ENCODE assay signal across 9 cellular contexts in genomic region chr2:241506317-241506716, GRCh38. TPM values are rescaled to one million over a fixed set of nuclear protein-coding genes. Genes with fewer than 3 reads are reported as not detected.
DNase-seq lines count a peak whose midpoint lies in the region; ATAC-seq, FAIRE-seq and TF ChIP-seq lines count a peak whose summit lies in the region.
"Not testable (repeated sequence)": the region's sequence is repeated elsewhere in the genome, so short reads cannot be mapped to it uniquely, and the experiment has no call there.
"Had no signal": no experiment of that assay in that cellular context is flagged by ENCODE, and none has a peak within 500 bp of the region (broad histone marks: within the 10 kb centered on the region; RNA-seq: fewer than 3 reads in every experiment).

No MANE protein-coding gene starts in this region.

- not testable (repeated sequence) for H3K9me3 Mint-ChIP-seq in GM23338; WTC11; astrocyte (ENCODE audit: unreplicated experiment); progenitor cell of endocrine pancreas (ENCODE audit: low read depth)
- H3K9me3 Mint-ChIP-seq in glutamatergic neuron (ENCODE audit: unreplicated experiment), result peaks cover 17% of the 10 kb centered on the region

- not testable (repeated sequence) for H3K27ac ChIP-seq in ACC112 (ENCODE audit: low read depth, low read length); GM23338 (ENCODE audit: low read depth); PC-3 (ENCODE audit: low read length); astrocyte (ENCODE audit: low read depth, low read length)

- H2AFZ ChIP-seq in ACC112 (ENCODE audit: low read length, unreplicated experiment); GM23338; PC-3 (ENCODE audit: low read length); astrocyte (ENCODE audit: low read depth, low read length): not testable (repeated sequence)

- intact Hi-C loops in PC-3 (cut with micrococcal nuclease), result loop anchor here (5.0 kb wide), 2 partner anchors 51 to 149 kb away; partner anchors contain the start of genes BOK and FARP2

- POLR2A ChIA-PET in PC-3 (lab: Charles Lee; ENCODE audit: unreplicated experiment); WTC11 (lab: Charles Lee): not testable (repeated sequence)

- DNase-seq in GM23338 (ENCODE audit: low spot score); PC-3; WTC11 (ENCODE audit: low spot score); astrocyte (ENCODE audit: low read depth); glutamatergic neuron; progenitor cell of endocrine pancreas (ENCODE audit: low spot score, unreplicated experiment): not testable (repeated sequence)
- peak; percentile 43 for DNase-seq in myocyte (ENCODE audit: low read depth)

- peak overlapping the region; percentile 93; the same call in 1 of the 2 replicates for H3K4me2 ChIP-seq in GM23338
- peak overlapping the region; percentile 91 for H3K4me2 ChIP-seq in PC-3 (ENCODE audit: low read length)
- not testable (repeated sequence) for H3K4me2 ChIP-seq in astrocyte (ENCODE audit: low read length)

- H3K27ac Mint-ChIP-seq in GM23338; WTC11; astrocyte (ENCODE audit: unreplicated experiment); glutamatergic neuron (ENCODE audit: unreplicated experiment); progenitor cell of endocrine pancreas: not testable (repeated sequence)

- peaks cover 19% of the 10 kb centered on the region for H3K27me3 Mint-ChIP-seq in GM23338 (ENCODE audit: insufficient read depth, low read depth, poor library complexity)
- peaks cover 15% of the 10 kb centered on the region for H3K27me3 Mint-ChIP-seq in WTC11 (ENCODE audit: low read depth)
- H3K27me3 Mint-ChIP-seq in astrocyte (ENCODE audit: low read depth, unreplicated experiment); glutamatergic neuron (ENCODE audit: unreplicated experiment); progenitor cell of endocrine pancreas: not testable (repeated sequence)

- TF ChIP-seq CTCF in GM23338 (conservative IDR thresholded peaks at IDR 0.05; ENCODE audit: low read depth in 2 of 2); PC-3 (conservative IDR thresholded peaks at IDR 0.05; ENCODE audit: low read depth, low read length); WTC11 (IDR thresholded peaks at IDR 0.05); astrocyte (IDR thresholded peaks at IDR 0.05; ENCODE audit: insufficient read depth, low read depth, low read length); glutamatergic neuron (IDR thresholded peaks at IDR 0.05; ENCODE audit: partially characterized antibody, unreplicated experiment); progenitor cell of endocrine pancreas (IDR thresholded peaks at IDR 0.05; ENCODE audit: unreplicated experiment): not testable (repeated sequence)

- peaks cover 24% of the 10 kb centered on the region for H3K36me3 Mint-ChIP-seq in GM23338 (ENCODE audit: low read depth)
- not testable (repeated sequence) for H3K36me3 Mint-ChIP-seq in WTC11; glutamatergic neuron (ENCODE audit: unreplicated experiment); progenitor cell of endocrine pancreas (ENCODE audit: insufficient read depth)
- peaks cover 12% of the 10 kb centered on the region for H3K36me3 Mint-ChIP-seq in astrocyte (ENCODE audit: low read depth, unreplicated experiment)

- not testable (repeated sequence) for BruUV-seq in PC-3 (replicated peaks; lab: Mats Ljungman, UMichigan)

- not testable (repeated sequence) for H3F3A ChIP-seq in GM23338 (replicated peaks; ENCODE audit: low read depth); PC-3 (ENCODE audit: low read length, unreplicated experiment)

- H3K4me1 Mint-ChIP-seq in GM23338 (peaks cover 16% of the 10 kb centered on the region), WTC11 (peaks cover 17% of the 10 kb centered on the region), astrocyte (ENCODE audit: low read depth, unreplicated experiment) (peaks cover 19% of the 10 kb centered on the region), glutamatergic neuron (ENCODE audit: low read depth, unreplicated experiment) (peaks cover 18% of the 10 kb centered on the region), progenitor cell of endocrine pancreas (ENCODE audit: low read depth) (peaks cover 12% of the 10 kb centered on the region)

- CTCF ChIA-PET in PC-3 (lab: Charles Lee), result not testable (repeated sequence)
- CTCF ChIA-PET in WTC11 (lab: Charles Lee), result interaction anchor here (1.1 to 1.6 kb wide), 2 partner anchors 16 to 105 kb away, joined by 3 to 4 read pairs; no protein-coding TSS in a partner anchor

- not testable (repeated sequence) for H3K9me3 ChIP-seq in PC-3 (ENCODE audit: low read length); astrocyte (ENCODE audit: insufficient read depth, low read depth, low read length)

- H3K36me3 ChIP-seq in ACC112 (ENCODE audit: insufficient read depth, low read length); GM23338 (ENCODE audit: insufficient read depth); PC-3 (ENCODE audit: low read depth, low read length); astrocyte (ENCODE audit: insufficient read depth, low read length): not testable (repeated sequence)

- H3K79me2 ChIP-seq in ACC112 (ENCODE audit: control insufficient read depth, insufficient read depth, low read length, unreplicated experiment) (peaks cover 73% of the 10 kb centered on the region), GM23338 (replicated peaks; ENCODE audit: insufficient read depth) (peaks cover 61% of the 10 kb centered on the region), PC-3 (ENCODE audit: low read length) (peaks cover 60% of the 10 kb centered on the region), astrocyte (ENCODE audit: insufficient read depth, low read length) (peaks cover 61% of the 10 kb centered on the region)

- H3K9me2 ChIP-seq in GM23338 (ENCODE audit: insufficient read depth); PC-3 (replicated peaks; ENCODE audit: low read length): not testable (repeated sequence)

- H4K20me1 ChIP-seq in GM23338 (replicated peaks; ENCODE audit: insufficient read depth) (peaks cover 34% of the 10 kb centered on the region), astrocyte (ENCODE audit: insufficient read depth, low read length) (peaks cover 61% of the 10 kb centered on the region)
- not testable (repeated sequence) for H4K20me1 ChIP-seq in PC-3 (ENCODE audit: low read length)

- H3K9ac ChIP-seq in PC-3 (ENCODE audit: low read length), result peak overlapping the region; percentile 82; the same call in 1 of the 2 replicates
- H3K9ac ChIP-seq in astrocyte (ENCODE audit: low read length), result not testable (repeated sequence)

- H3K4me3 Mint-ChIP-seq in GM23338 (peak overlapping the region; percentile 90; the same call in 1 of the 3 replicates), WTC11 (peak overlapping the region; percentile 78), astrocyte (ENCODE audit: unreplicated experiment) (peak overlapping the region; percentile 98), glutamatergic neuron (ENCODE audit: unreplicated experiment) (peak overlapping the region; percentile 95), progenitor cell of endocrine pancreas (ENCODE audit: low read depth) (peak overlapping the region; percentile 33)

- H3K4me1 ChIP-seq in ACC112 (ENCODE audit: control insufficient read depth, insufficient read depth, low read length, unreplicated experiment) (peaks cover 18% of the 10 kb centered on the region), GM23338 (ENCODE audit: insufficient read depth) (peaks cover 16% of the 10 kb centered on the region), PC-3 (ENCODE audit: insufficient read depth, low read length) (peaks cover 17% of the 10 kb centered on the region), astrocyte (ENCODE audit: insufficient read depth, low read length) (peaks cover 15% of the 10 kb centered on the region)

- H3K4me3 ChIP-seq in ACC112 (ENCODE audit: low read depth, low read length), result peak overlapping the region; percentile 93
- peak overlapping the region; percentile 94 for H3K4me3 ChIP-seq in GM23338
- H3K4me3 ChIP-seq in PC-3 (ENCODE audit: low read length), result peak overlapping the region; percentile 90
- H3K4me3 ChIP-seq in astrocyte (ENCODE audit: insufficient read depth, low read depth, low read length), result not testable (repeated sequence)

- FAIRE-seq in astrocyte (lab: Jason Lieb, UNC), result not testable (repeated sequence)

- ATAC-seq in GM23338, PC-3, WTC11: not testable (repeated sequence)

- not testable (repeated sequence) for H3K27me3 ChIP-seq in ACC112 (ENCODE audit: insufficient read depth, low read length); GM23338 (ENCODE audit: insufficient read depth); PC-3 (ENCODE audit: low read length); astrocyte (ENCODE audit: insufficient read depth, low read length)

RNA-seq across cellular contexts. Expression of gene STK25, which starts 2.1 kb away (rescaled TPM):
- 275 and 304 TPM in 2 replicates for total RNA-seq in GM23338 (2014; rRNA removed; shearing (Covaris generic))
- 125 and 142 TPM in 2 replicates for polyA plus RNA-seq in GM23338 (2016; fragmentation: Nextera tagmentation; extraction: Ambion mirVana)
- 198 and 245 TPM in 2 replicates for total RNA-seq in PC-3 (2014; rRNA removed)
- 214 to 232 TPM (median 222 TPM) in 3 replicates for total RNA-seq in WTC11 (2021)
- 185 and 211 TPM in 2 replicates for total RNA-seq in astrocyte
- 347 TPM for total RNA-seq in glutamatergic neuron (ENCODE audit: unreplicated experiment)
- total RNA-seq in myocyte, result 565 and 642 TPM in 2 replicates
- 278 TPM for polyA plus RNA-seq in myocyte (2012)
- 217 and 226 TPM in 2 replicates for total RNA-seq in progenitor cell of endocrine pancreas

RNA-seq across cellular contexts. Expression of gene BOK, which starts 52.2 kb away (rescaled TPM):
- 33.4 and 36.7 TPM in 2 replicates for total RNA-seq in GM23338 (2014; rRNA removed; shearing (Covaris generic))
- 13.5 and 13.6 TPM in 2 replicates for polyA plus RNA-seq in GM23338 (2016; fragmentation: Nextera tagmentation; extraction: Ambion mirVana)
- total RNA-seq in PC-3 (2014; rRNA removed) (30.2 and 39.3 TPM in 2 replicates), WTC11 (2021) (35.1 to 39.4 TPM (median 37.4 TPM) in 3 replicates), astrocyte (64.2 and 64.9 TPM in 2 replicates), glutamatergic neuron (ENCODE audit: unreplicated experiment) (13.8 TPM), myocyte (69.7 and 114 TPM in 2 replicates), progenitor cell of endocrine pancreas (8.0 and 10.2 TPM in 2 replicates)
- polyA plus RNA-seq in myocyte (2012), result 69.1 TPM
- total RNA-seq: CD8-positive, alpha-beta memory T cell had no signal
- polyA plus RNA-seq: CD8-positive, alpha-beta memory T cell had no signal

Comparison
In these comparisons a context has a peak if more than half of its experiments do, and no peak if none do; other contexts are left out.
1. H3K4me3 Mint-ChIP-seq: peak in every context shown above with its lines; median percentile 98 in astrocyte; 95 in glutamatergic neuron; 90 in GM23338; 78 in WTC11; 33 in progenitor cell of endocrine pancreas.